Comparison of ENCODE assay signal across 21 cellular contexts in the genomic region with DNA sequence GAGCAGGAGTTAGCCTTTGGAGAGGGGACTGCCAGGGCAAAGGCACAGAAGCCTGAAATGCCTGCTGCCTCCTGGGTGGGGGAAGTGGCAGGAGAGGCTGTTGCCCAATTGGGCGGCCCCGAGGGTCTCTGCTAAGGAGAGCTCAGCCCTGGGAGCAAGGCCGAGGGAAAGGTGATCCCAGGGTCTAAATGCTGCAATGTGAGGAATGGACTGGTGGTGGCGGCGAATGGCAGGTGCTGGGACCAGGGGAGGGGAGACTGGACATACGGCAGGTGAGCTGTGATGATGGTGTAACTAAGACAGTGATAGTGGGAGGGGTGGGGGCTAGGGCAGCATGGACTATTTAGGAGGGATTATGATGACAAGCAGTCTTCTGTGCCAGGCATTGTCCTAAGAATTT.
DNase-seq lines count a peak whose midpoint lies in the region; FAIRE-seq and TF ChIP-seq lines count a peak whose summit lies in the region.
"Had no signal": no experiment of that assay in that cellular context is flagged by ENCODE, and none has a peak within 500 bp of the region (broad histone marks: within the 10 kb centered on the region; RNA-seq: fewer than 3 reads in every experiment).

No MANE protein-coding gene starts in this region.

- H3K4me3 Mint-ChIP-seq in chondrocyte (ENCODE audit: unreplicated experiment) (peak overlapping the region; percentile 25), neural crest cell (no peak overlapping the region), Caco-2 (ENCODE audit: unreplicated experiment) (no peak overlapping the region)
- H3K4me3 Mint-ChIP-seq: brain; CD4-positive, CD25-positive, alpha-beta regulatory T cell had no signal

- CTCF ChIA-PET in Caco-2 (lab: Charles Lee), result interaction anchor here (0.6 to 1.5 kb wide), 3 partner anchors 254 to 1555 kb away, joined by 3 to 5 read pairs (median 3); a partner anchor contains a TSS

- H3K27me3 Mint-ChIP-seq in chondrocyte (ENCODE audit: low read depth), result no peaks in the 10 kb centered on the region
- H3K27me3 Mint-ChIP-seq in neural crest cell (ENCODE audit: low read depth), result no peaks in the 10 kb centered on the region
- H3K27me3 Mint-ChIP-seq in Caco-2 (ENCODE audit: insufficient read depth, unreplicated experiment), result no peaks in the 10 kb centered on the region
- H3K27me3 Mint-ChIP-seq: CD4-positive, CD25-positive, alpha-beta regulatory T cell had no signal

- H3K36me3 ChIP-seq in Caco-2 (ENCODE audit: control insufficient read depth, insufficient read depth, low read length), result no peaks in the 10 kb centered on the region

- H3K4me1 Mint-ChIP-seq in chondrocyte (ENCODE audit: low read depth), result peaks cover 28% of the 10 kb centered on the region
- peaks cover 1% of the 10 kb centered on the region for H3K4me1 Mint-ChIP-seq in neural crest cell
- no peaks in the 10 kb centered on the region for H3K4me1 Mint-ChIP-seq in Caco-2 (ENCODE audit: low read depth, unreplicated experiment)
- H3K4me1 Mint-ChIP-seq: CD4-positive, CD25-positive, alpha-beta regulatory T cell had no signal

- H3K9me3 ChIP-seq in Caco-2, result no peaks in the 10 kb centered on the region
- H3K9me3 ChIP-seq: testis had no signal

- TF ChIP-seq POLR2A in GM12891 (IDR thresholded peaks at IDR 0.05; ENCODE audit: low read depth, low read length), result no peak

- peak; percentile 16 for FAIRE-seq in HTR-8/SVneo (lab: Jason Lieb, UNC)
- FAIRE-seq in GM12891 (lab: Jason Lieb, UNC), result no peak
- FAIRE-seq: A204.1 had no signal

- TF ChIP-seq CTCF in chondrocyte (IDR thresholded peaks at IDR 0.05) (no peak), neural crest cell (conservative IDR thresholded peaks at IDR 0.05) (no peak), Caco-2 (IDR thresholded peaks at IDR 0.05; ENCODE audit: insufficient read depth in 1 of 2, low read depth in 1 of 2, low read length in 1 of 2, severe bottlenecking in 1 of 2, unreplicated experiment in 1 of 2) (no peak)

- no peaks in the 10 kb centered on the region for H3K27me3 ChIP-seq in Caco-2 (replicated peaks; ENCODE audit: control insufficient read depth, insufficient read depth, low read length)
- H3K27me3 ChIP-seq: testis had no signal

- intact Hi-C loops in Caco-2 (cut with micrococcal nuclease; ENCODE audit: unreplicated experiment), result no loop called here

- DNase-seq in NCI-H510A treated with DMSO at 0.1 percent for 48 hours (lab: John Stamatoyannopoulos, UW) (peak; percentile 6), NCI-H510A (lab: John Stamatoyannopoulos, UW) (no peak), HTR-8/SVneo (ENCODE audit: insufficient read length, low spot score) (no peak), chondrocyte (ENCODE audit: low spot score) (peak; percentile 77), neural crest cell (ENCODE audit: low read depth, low spot score) (no peak), activated gamma-delta T cell treated with Interleukin-2 at 50 U/mL for 16 hours (no peak), Caco-2 (no peak), GM12891 (ENCODE audit: insufficient read length, low spot score) (no peak)
- DNase-seq: activated CD4-positive, alpha-beta T cell treated with anti-CD3 and anti-CD28 coated beads for 48 hours; activated gamma-delta T cell; activated T-cell treated with anti-CD3 and anti-CD28 coated beads, Interleukin-2, amount 50 U/mL, for 1 hour; CD4-positive, CD25-positive, alpha-beta regulatory T cell; mammary epithelial cell; NCI-H1105 treated with DMSO at 0.1 percent for 48 hours; NCI-H2029 treated with DMSO at 0.1 percent for 48 hours; NCI-H2227 treated with DMSO at 0.1 percent for 48 hours; NCI-H82; stimulated activated naive CD8-positive, alpha-beta T cell treated with anti-CD3 and anti-CD28 coated beads, Interleukin-15, Interleukin-2, amounts not matched to agents 100 U/mL and 50 U/mL, for 24 hours; testis had no signal

- H3K36me3 Mint-ChIP-seq in chondrocyte (ENCODE audit: low read depth) (peaks cover 26% of the 10 kb centered on the region), neural crest cell (ENCODE audit: low read depth) (no peaks in the 10 kb centered on the region), Caco-2 (ENCODE audit: insufficient read depth, unreplicated experiment) (no peaks in the 10 kb centered on the region)
- H3K36me3 Mint-ChIP-seq: brain; CD4-positive, CD25-positive, alpha-beta regulatory T cell had no signal

- BruUV-seq in Caco-2 (replicated peaks; lab: Mats Ljungman, UMichigan), result no TSS peak

- H3K9me3 Mint-ChIP-seq in chondrocyte (ENCODE audit: low read depth) (no peaks in the 10 kb centered on the region), neural crest cell (no peaks in the 10 kb centered on the region), Caco-2 (ENCODE audit: unreplicated experiment) (no peaks in the 10 kb centered on the region)
- H3K9me3 Mint-ChIP-seq: CD4-positive, CD25-positive, alpha-beta regulatory T cell had no signal

- POLR2A ChIA-PET in Caco-2 (lab: Charles Lee), result no interaction called here

- no peak overlapping the region for H3K4me3 ChIP-seq in Caco-2 (ENCODE audit: low read depth, low read length)
- H3K4me3 ChIP-seq: testis had no signal

- H3K27ac Mint-ChIP-seq in chondrocyte (ENCODE audit: unreplicated experiment), result no peak overlapping the region
- peak overlapping the region; percentile 27 for H3K27ac Mint-ChIP-seq in neural crest cell (ENCODE audit: unreplicated experiment)
- H3K27ac Mint-ChIP-seq in Caco-2 (ENCODE audit: unreplicated experiment), result no peak overlapping the region
- H3K27ac Mint-ChIP-seq: CD4-positive, CD25-positive, alpha-beta regulatory T cell had no signal

- H3K4me1 ChIP-seq in Caco-2, result peaks cover 6% of the 10 kb centered on the region; the same call in 1 of the 2 replicates
- H3K4me1 ChIP-seq: testis had no signal

TF ChIP-seq in GM12891, 5 proteins besides CTCF, POLR2A, EP300 and RAD21:
- TF ChIP-seq POU2F2 (IDR thresholded peaks at IDR 0.05; ENCODE audit: low read depth, low read length), result no peak
- no peak for TF ChIP-seq POLR2AphosphoS5 (IDR thresholded peaks at IDR 0.05; ENCODE audit: low read depth, low read length)
- TF ChIP-seq TAF1 (IDR thresholded peaks at IDR 0.05; ENCODE audit: low read depth, low read length), result no peak
- TF ChIP-seq PAX5 (IDR thresholded peaks at IDR 0.05; ENCODE audit: insufficient read depth, low read length, severe bottlenecking), result no peak

Comparison
In these comparisons a context has a peak if more than half of its experiments do, and no peak if none do; other contexts are left out.
1. DNase-seq: peak in NCI-H510A treated with DMSO at 0.1 percent for 48 hours (single experiment) and chondrocyte (single experiment); none in NCI-H510A (single experiment), HTR-8/SVneo (single experiment), neural crest cell (single experiment), activated gamma-delta T cell treated with Interleukin-2 at 50 U/mL for 16 hours (single experiment), Caco-2 (0 of 2) and GM12891 (single experiment).